In the genomic region with DNA sequence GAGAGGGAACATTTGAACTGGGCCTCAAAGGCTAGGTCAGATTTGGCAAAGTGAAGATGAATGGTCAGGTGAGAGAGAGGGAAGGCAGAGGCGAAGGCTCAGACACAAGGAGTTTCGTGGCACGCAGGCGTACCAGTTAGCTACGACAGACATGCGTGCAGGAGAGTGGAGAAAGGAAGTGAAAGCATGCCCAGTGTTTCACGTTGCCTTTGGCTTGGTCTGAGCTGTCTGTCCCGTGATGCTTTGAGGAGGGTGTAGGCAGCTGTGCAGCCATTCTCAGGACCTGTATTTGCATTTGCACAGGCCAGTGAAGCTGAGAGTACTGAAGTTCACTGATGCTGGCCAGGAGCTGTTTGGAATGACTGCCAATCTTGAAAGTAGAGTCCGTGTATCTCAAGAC, we compare ENCODE assay signal across 9 cellular contexts.
A peak's percentile ranks its signal among the peaks of the same experiment; 100 is the strongest.
DNase-seq lines count a peak whose midpoint lies in the region; ATAC-seq and TF ChIP-seq lines count a peak whose summit lies in the region.
"Had no signal": no experiment of that assay in that cellular context is flagged by ENCODE, and none has a peak within 500 bp of the region (broad histone marks: within the 10 kb centered on the region; RNA-seq: fewer than 3 reads in every experiment).

No MANE protein-coding gene starts in this region.

- ATAC-seq in GM18508 (IDR thresholded peaks at IDR 0.05; ENCODE audit: insufficient read depth, unreplicated experiment) (peak; percentile 89), GM21619 (IDR thresholded peaks at IDR 0.05; ENCODE audit: unreplicated experiment) (peak; percentile 97), HG03457 (IDR thresholded peaks at IDR 0.05; ENCODE audit: unreplicated experiment) (peak; percentile 92)
- no peak for ATAC-seq in activated T-cell treated with anti-CD3 and anti-CD28 coated beads, Interleukin-2, amount 50 U/mL, for 4 hours

- no peak overlapping the region for H3K27ac Mint-ChIP-seq in glutamatergic neuron (ENCODE audit: unreplicated experiment)

- peaks cover 2% of the 10 kb centered on the region for H3K9me3 Mint-ChIP-seq in glutamatergic neuron (ENCODE audit: unreplicated experiment)
- H3K9me3 Mint-ChIP-seq in activated T-cell treated with anti-CD3 and anti-CD28 coated beads, Interleukin-2, amount 50 U/mL, for 4 hours, result no peaks in the 10 kb centered on the region

- no peaks in the 10 kb centered on the region for H3K36me3 Mint-ChIP-seq in glutamatergic neuron (ENCODE audit: unreplicated experiment)
- H3K36me3 Mint-ChIP-seq in activated T-cell treated with anti-CD3 and anti-CD28 coated beads, Interleukin-2, amount 50 U/mL, for 4 hours (ENCODE audit: insufficient read depth), result no peaks in the 10 kb centered on the region

- peaks cover 11% of the 10 kb centered on the region for H3K27me3 Mint-ChIP-seq in glutamatergic neuron (ENCODE audit: unreplicated experiment)
- peaks cover 20% of the 10 kb centered on the region for H3K27me3 Mint-ChIP-seq in activated T-cell treated with anti-CD3 and anti-CD28 coated beads, Interleukin-2, amount 50 U/mL, for 4 hours (ENCODE audit: low read depth)

- H3K4me3 Mint-ChIP-seq in glutamatergic neuron (ENCODE audit: unreplicated experiment), result peak overlapping the region; percentile 1
- H3K4me3 Mint-ChIP-seq in activated T-cell treated with anti-CD3 and anti-CD28 coated beads, Interleukin-2, amount 50 U/mL, for 4 hours, result no peak overlapping the region

- DNase-seq in glutamatergic neuron, result no peak
- no peak for DNase-seq in activated T-cell treated with anti-CD3 and anti-CD28 coated beads, Interleukin-2, amount 50 U/mL, for 1 hour
- DNase-seq in activated CD4-positive, alpha-beta T cell treated with anti-CD3 and anti-CD28 coated beads, Interleukin-2, amount 50 U/mL, for 4 hours, result no peak
- no peak for DNase-seq in NCI-H345 treated with DMSO at 0.1 percent for 48 hours (lab: John Stamatoyannopoulos, UW; ENCODE audit: unreplicated experiment)
- DNase-seq in activated T-cell treated with anti-CD3 and anti-CD28 coated beads, Interleukin-2, amount 50 U/mL, for 4 hours, result no peak
- DNase-seq: activated CD4-positive, alpha-beta T cell treated with anti-CD3 and anti-CD28 coated beads for 1 hour had no signal

- H3K4me1 Mint-ChIP-seq in glutamatergic neuron (ENCODE audit: low read depth, unreplicated experiment), result peaks cover 25% of the 10 kb centered on the region
- H3K4me1 Mint-ChIP-seq in activated T-cell treated with anti-CD3 and anti-CD28 coated beads, Interleukin-2, amount 50 U/mL, for 4 hours (ENCODE audit: low read depth), result peaks cover 7% of the 10 kb centered on the region

- TF ChIP-seq CTCF in glutamatergic neuron (IDR thresholded peaks at IDR 0.05; ENCODE audit: partially characterized antibody, unreplicated experiment), result no peak

Comparison
In these comparisons a context has a peak if more than half of its experiments do, and no peak if none do; other contexts are left out.
1. ATAC-seq: peak in GM18508 (single experiment), GM21619 (single experiment) and HG03457 (single experiment); none in activated T-cell treated with anti-CD3 and anti-CD28 coated beads, Interleukin-2, amount 50 U/mL, for 4 hours (0 of 2).